In genomic region chr14:71961972-71962371, GRCh38 we compare ENCODE assay signal across 28 cellular contexts. TPM values are rescaled to one million over a fixed set of nuclear protein-coding genes. Genes with fewer than 3 reads are reported as not detected.
"Had no signal": no experiment of that assay in that cellular context is flagged by ENCODE, and none has a peak within 500 bp of the region (broad histone marks: within the 10 kb centered on the region; RNA-seq: fewer than 3 reads in every experiment).

No MANE protein-coding gene starts in this region.

- DNase-seq: colonic mucosa; effector CD8-positive, alpha-beta T cell; foreskin keratinocyte; heart left ventricle; kidney; left lung; lower lobe of right lung; naive thymus-derived CD8-positive, alpha-beta T cell; nephron progenitor cell; nucleus accumbens; sigmoid colon; spleen; stimulated activated naive CD4-positive, alpha-beta T cell; stimulated activated naive CD8-positive, alpha-beta T cell treated with anti-CD3 and anti-CD28 coated beads, Interleukin-15, amount 100 ng/mL, for 72 hours; transverse colon; upper lobe of right lung; uterus had no signal

- H3K9me3 ChIP-seq: colonic mucosa, esophagus muscularis mucosa, gastroesophageal sphincter, heart left ventricle, left lung, lower lobe of right lung, prostate gland, right atrium auricular region, sigmoid colon, spleen, suprapubic skin, transverse colon, upper lobe of right lung, uterus had no signal

- H3K4me1 ChIP-seq: colonic mucosa, foreskin keratinocyte, gastroesophageal sphincter, left lung, lower lobe of right lung, prostate gland, spleen, suprapubic skin, transverse colon, upper lobe of right lung, uterus had no signal

- H3K9me3 Mint-ChIP-seq: dendritic cell treated with granulocyte-macrophage colony-stimulating factor and Interleukin-4, amounts not matched to agents 40 ng/mL and 50 ng/mL, for 4 days; naive thymus-derived CD8-positive, alpha-beta T cell; nephron progenitor cell; stimulated activated naive CD8-positive, alpha-beta T cell treated with anti-CD3 and anti-CD28 coated beads, Interleukin-15, amount 100 ng/mL, for 72 hours had no signal

- H3K27me3 Mint-ChIP-seq: dendritic cell treated with granulocyte-macrophage colony-stimulating factor and Interleukin-4, amounts not matched to agents 40 ng/mL and 50 ng/mL, for 4 days had no signal

- H3K27me3 ChIP-seq: colonic mucosa, esophagus muscularis mucosa, foreskin keratinocyte, gastroesophageal sphincter, heart left ventricle, left lung, right atrium auricular region, sigmoid colon, spleen, suprapubic skin, transverse colon, upper lobe of right lung, uterus had no signal

- H3K27ac ChIP-seq: colonic mucosa, esophagus muscularis mucosa, foreskin keratinocyte, gastroesophageal sphincter, hepatocyte, left lung, lower lobe of right lung, prostate gland, sigmoid colon, spleen, suprapubic skin, transverse colon, upper lobe of right lung, uterus had no signal

- H3K27ac Mint-ChIP-seq: dendritic cell treated with granulocyte-macrophage colony-stimulating factor and Interleukin-4, amounts not matched to agents 40 ng/mL and 50 ng/mL, for 4 days; nephron progenitor cell; stimulated activated naive CD8-positive, alpha-beta T cell treated with anti-CD3 and anti-CD28 coated beads, Interleukin-15, amount 100 ng/mL, for 72 hours had no signal

- H3K4me1 Mint-ChIP-seq: naive thymus-derived CD8-positive, alpha-beta T cell; stimulated activated naive CD8-positive, alpha-beta T cell treated with anti-CD3 and anti-CD28 coated beads, Interleukin-15, amount 100 ng/mL, for 72 hours had no signal

- H3K36me3 Mint-ChIP-seq: naive thymus-derived CD8-positive, alpha-beta T cell had no signal

- H3K4me2 ChIP-seq: hepatocyte had no signal

- H2AFZ ChIP-seq: hepatocyte had no signal

- ATAC-seq: foreskin keratinocyte; gastroesophageal sphincter; left lung; lower lobe of right lung; naive thymus-derived CD8-positive, alpha-beta T cell; stimulated activated naive CD8-positive, alpha-beta T cell treated with anti-CD3 and anti-CD28 coated beads, Interleukin-15, amount 100 ng/mL, for 72 hours; upper lobe of right lung had no signal

- H3K4me3 Mint-ChIP-seq: dendritic cell treated with granulocyte-macrophage colony-stimulating factor and Interleukin-4, amounts not matched to agents 40 ng/mL and 50 ng/mL, for 4 days; naive thymus-derived CD8-positive, alpha-beta T cell; nephron progenitor cell; stimulated activated naive CD8-positive, alpha-beta T cell treated with anti-CD3 and anti-CD28 coated beads, Interleukin-15, amount 100 ng/mL, for 72 hours had no signal

- H3K4me3 ChIP-seq: colonic mucosa, esophagus muscularis mucosa, gastroesophageal sphincter, heart left ventricle, hepatocyte, left lung, lower lobe of right lung, prostate gland, right atrium auricular region, sigmoid colon, spleen, suprapubic skin, transverse colon, upper lobe of right lung, uterus had no signal

- H3K79me2 ChIP-seq: hepatocyte had no signal

- H3K36me3 ChIP-seq: colonic mucosa, esophagus muscularis mucosa, gastroesophageal sphincter, heart left ventricle, left lung, lower lobe of right lung, prostate gland, right atrium auricular region, sigmoid colon, spleen, suprapubic skin, transverse colon, upper lobe of right lung, uterus had no signal

RNA-seq across cellular contexts. Expression of gene RGS6, which starts 29.7 kb away (rescaled TPM):
- total RNA-seq: endothelial cell of umbilical vein; epithelial cell of proximal tubule; fibroblast of lung; foreskin keratinocyte; myocyte; naive thymus-derived CD8-positive, alpha-beta T cell had no signal
- polyA plus RNA-seq: endothelial cell of umbilical vein; fibroblast of lung; foreskin keratinocyte; naive thymus-derived CD8-positive, alpha-beta T cell had no signal
